8 cellular contexts compared by ENCODE assay signal in the genomic region with DNA sequence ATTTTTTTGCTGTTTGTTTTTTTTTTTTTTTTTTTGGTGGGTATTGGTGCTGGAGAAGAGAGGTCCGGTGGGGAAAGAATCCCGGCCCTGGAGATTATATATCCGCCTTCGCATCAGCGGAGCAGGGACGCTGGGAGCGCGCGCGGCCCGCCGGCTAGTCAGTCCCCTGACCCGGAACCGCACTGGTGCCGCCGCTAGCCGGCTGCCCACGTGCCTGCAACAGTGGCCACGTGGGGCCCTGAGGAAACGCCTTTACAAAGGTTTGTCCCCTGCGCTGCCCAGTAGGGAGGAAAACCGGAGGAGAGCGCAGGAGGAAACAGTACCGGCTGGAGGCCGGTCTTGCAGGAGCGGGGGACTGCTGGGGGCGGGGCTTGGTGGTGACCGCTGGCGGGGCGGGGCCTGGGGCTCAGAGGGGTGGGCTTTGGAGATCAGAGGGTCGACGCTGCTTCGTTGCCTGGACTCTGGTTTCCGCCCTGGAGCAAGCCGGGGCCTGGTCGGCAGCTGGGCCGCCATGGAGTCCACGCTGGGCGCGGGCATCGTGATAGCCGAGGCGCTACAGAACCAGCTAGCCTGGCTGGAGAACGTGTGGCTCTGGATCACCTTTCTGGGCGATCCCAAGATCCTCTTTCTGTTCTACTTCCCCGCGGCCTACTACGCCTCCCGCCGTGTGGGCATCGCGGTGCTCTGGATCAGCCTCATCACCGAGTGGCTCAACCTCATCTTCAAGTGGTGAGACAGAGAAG. TPM values are rescaled to one million over a fixed set of nuclear protein-coding genes. Genes with fewer than 3 reads are reported as not detected.
A peak's percentile ranks its signal among the peaks of the same experiment; 100 is the strongest.
DNase-seq lines count a peak whose midpoint lies in the region; ATAC-seq and TF ChIP-seq lines count a peak whose summit lies in the region.

Gene G6PC3, plus strand, starts transcription at position 281 of the 743 bp plus-strand sequence. Its CDS starts 231 bp downstream, at position 512.

- POLR2A ChIA-PET in AG04449 (lab: Yijun Ruan, JAX), result interaction anchor here (0.8 to 1.1 kb wide), 3 partner anchors 17 to 53 kb away, joined by 3 read pairs; partner anchors contain the start of gene HDAC5
- POLR2A ChIA-PET in activated B cell treated with CpG ODN at 0.5 μM for 24 hours (lab: Charles Lee), result interaction anchor here (0.6 to 4.3 kb wide), 12 partner anchors 38 to 1388 kb away, joined by 3 to 30 read pairs (median 4); partner anchors contain the start of genes HDAC5 and TMEM101

- CTCF ChIA-PET in AG04449 (lab: Yijun Ruan, JAX), result interaction anchor here (0.6 to 5.2 kb wide), 5 partner anchors 14 to 193 kb away, joined by 3 to 39 read pairs (median 6); no protein-coding TSS in a partner anchor
- CTCF ChIA-PET in activated B cell treated with CpG ODN at 0.5 μM for 24 hours (lab: Charles Lee), result interaction anchor here (0.7 to 1.0 kb wide), 3 partner anchors 14 to 97 kb away, joined by 3 to 4 read pairs (median 4); no protein-coding TSS in a partner anchor

- H3K27ac Mint-ChIP-seq in activated B cell treated with CpG ODN at 0.5 μM for 24 hours, result peak within 1 kb of the TSS; percentile 95
- H3K27ac Mint-ChIP-seq in central memory CD8-positive, alpha-beta T cell (ENCODE audit: low read depth), result peak within 1 kb of the TSS; percentile 94

- peaks cover 44% of the 10 kb centered on the region for H3K4me1 Mint-ChIP-seq in activated B cell treated with CpG ODN at 0.5 μM for 24 hours
- H3K4me1 Mint-ChIP-seq in central memory CD8-positive, alpha-beta T cell, result peaks cover 41% of the 10 kb centered on the region

- DNase-seq in AG04449 (ENCODE audit: low read depth, low spot score) (peak; percentile 89), NCI-H2227 treated with DMSO at 0.1 percent for 48 hours (lab: John Stamatoyannopoulos, UW) (peak; percentile 98), activated B cell treated with CpG ODN at 0.5 μM for 24 hours (peak; percentile 73), iris pigment epithelial cell (ENCODE audit: low read depth) (peak; percentile 99)
- DNase-seq in central memory CD8-positive, alpha-beta T cell (ENCODE audit: low spot score in 2 of 2), result peak; percentile 35 to 36
- DNase-seq in stimulated activated CD4-positive, alpha-beta T cell treated with anti-CD3 and anti-CD28 coated beads, Interleukin-12 subunit alpha, Interleukin-12 subunit beta, amount 100 ng/mL, for 4 hours, result peak; percentile 84

- peak; percentile 53 for ATAC-seq in GM18870 (IDR thresholded peaks at IDR 0.05; ENCODE audit: unreplicated experiment)
- peak; percentile 63 for ATAC-seq in HG03139 (IDR thresholded peaks at IDR 0.05; ENCODE audit: unreplicated experiment)
- peak; percentile 73 for ATAC-seq in activated B cell treated with CpG ODN at 0.5 μM for 24 hours (ENCODE audit: low read depth)
- ATAC-seq in central memory CD8-positive, alpha-beta T cell (replicated peaks; ENCODE audit: extremely low read depth, poor library complexity, severe bottlenecking), result peak; percentile 48

- H3K4me3 Mint-ChIP-seq in activated B cell treated with CpG ODN at 0.5 μM for 24 hours, result peak within 1 kb of the TSS; percentile 97
- H3K4me3 Mint-ChIP-seq in central memory CD8-positive, alpha-beta T cell, result peak within 1 kb of the TSS; percentile 89

- H3K27me3 Mint-ChIP-seq in activated B cell treated with CpG ODN at 0.5 μM for 24 hours, result no peaks in the 10 kb centered on the region
- H3K27me3 Mint-ChIP-seq in central memory CD8-positive, alpha-beta T cell, result no peaks in the 10 kb centered on the region

- peaks cover 17% of the 10 kb centered on the region for H3K36me3 Mint-ChIP-seq in activated B cell treated with CpG ODN at 0.5 μM for 24 hours (ENCODE audit: low read depth)
- H3K36me3 Mint-ChIP-seq in central memory CD8-positive, alpha-beta T cell (ENCODE audit: insufficient read depth), result peaks cover 14% of the 10 kb centered on the region

- peak within 1 kb of the TSS; percentile 81 for H3K4me3 ChIP-seq in AG04449 (ENCODE audit: low read depth, low read length)

- H3K9me3 Mint-ChIP-seq in activated B cell treated with CpG ODN at 0.5 μM for 24 hours, result no peaks in the 10 kb centered on the region
- H3K9me3 Mint-ChIP-seq in central memory CD8-positive, alpha-beta T cell, result no peaks in the 10 kb centered on the region

- intact Hi-C loops in activated B cell treated with CpG ODN at 0.5 μM for 24 hours (cut with micrococcal nuclease), result loop anchor here (1.0 to 5.0 kb wide), 7 partner anchors 53 to 277 kb away; partner anchors contain the start of genes GRN, HDAC5, HROB and SLC25A39

- peak; percentile 6 for TF ChIP-seq CTCF in AG04449 (IDR thresholded peaks at IDR 0.05; ENCODE audit: insufficient read depth, low read length, missing control alignments)
- no peak for TF ChIP-seq CTCF in activated B cell treated with CpG ODN at 0.5 μM for 24 hours (IDR thresholded peaks at IDR 0.05)

RNA-seq across cellular contexts. Expression of gene G6PC3, which starts in this region (rescaled TPM):
- total RNA-seq in activated B cell treated with CpG ODN at 0.5 μM for 24 hours, result 30.9 and 35.2 TPM in 2 replicates

Comparison
In these comparisons a context has a peak if more than half of its experiments do, and no peak if none do; other contexts are left out.
1. Peak in every context shown above with its lines: DNase-seq, ATAC-seq and H3K4me3 ChIP-seq.
2. DNase-seq: peak in every context shown above with its lines; median percentile 99 in iris pigment epithelial cell; 98 in NCI-H2227 treated with DMSO at 0.1 percent for 48 hours; 89 in AG04449; 84 in stimulated activated CD4-positive, alpha-beta T cell treated with anti-CD3 and anti-CD28 coated beads, Interleukin-12 subunit alpha, Interleukin-12 subunit beta, amount 100 ng/mL, for 4 hours; 73 in activated B cell treated with CpG ODN at 0.5 μM for 24 hours; 36 in central memory CD8-positive, alpha-beta T cell.